ENCODE assay signal across 22 cellular contexts in genomic region chr7:43664681-43665080, GRCh38.
DNase-seq lines count a peak whose midpoint lies in the region; ATAC-seq, FAIRE-seq and TF ChIP-seq lines count a peak whose summit lies in the region.
"Had no signal": no experiment of that assay in that cellular context is flagged by ENCODE, and none has a peak within 500 bp of the region (broad histone marks: within the 10 kb centered on the region; RNA-seq: fewer than 3 reads in every experiment).

No MANE protein-coding gene starts in this region.

- H2AFZ ChIP-seq in HepG2 (ENCODE audit: low read length) = no peak overlapping the region

- BruUV-seq in HepG2 (replicated peaks; lab: Mats Ljungman, UMichigan) = no TSS peak

- ATAC-seq in HepG2 = no peak
- ATAC-seq in right lobe of liver = no peak
- no peak for ATAC-seq in GM21825 (IDR thresholded peaks at IDR 0.05; ENCODE audit: unreplicated experiment)
- ATAC-seq: activated CD8-positive, alpha-beta memory T cell treated with anti-CD3 and anti-CD28 coated beads, Interleukin-2, amount 10 ng/mL, durations not matched to agents 7 days and 5 days; gastrocnemius medialis; K562 had no signal

- DNase-seq in HepG2 (ENCODE audit: low spot score) = no peak
- no peak for DNase-seq in right lobe of liver
- peak; percentile 38 for DNase-seq in SK-N-DZ (ENCODE audit: low spot score)
- peak; percentile 67 for DNase-seq in amniotic epithelial cell (ENCODE audit: low read depth)
- no peak for DNase-seq in NCI-H2227 (lab: John Stamatoyannopoulos, UW; ENCODE audit: unreplicated experiment)
- DNase-seq in globus pallidus (ENCODE audit: low spot score) = no peak
- no peak for DNase-seq in DMS 273 (lab: John Stamatoyannopoulos, UW; ENCODE audit: unreplicated experiment)
- DNase-seq: activated CD4-positive, CD25-positive, alpha-beta regulatory T cell treated with anti-CD3 and anti-CD28 coated beads, Interleukin-2, amount 50 U/mL, for 72 hours; activated CD8-positive, alpha-beta memory T cell treated with anti-CD3 and anti-CD28 coated beads, Interleukin-2, amount 10 ng/mL, durations not matched to agents 7 days and 5 days; activated effector memory CD4-positive, alpha-beta T cell treated with anti-CD3 and anti-CD28 coated beads, Interleukin-2, amount 50 U/mL, for 16 hours; effector memory CD4-positive, alpha-beta T cell; esophagus squamous epithelium; gastrocnemius medialis; H9; islet precursor cell; NCI-H1694 treated with DMSO at 0.1 percent for 48 hours; NCI-H2171 treated with DMSO at 0.1 percent for 48 hours; NCI-H526 treated with DMSO at 0.1 percent for 48 hours; RPMI8226 had no signal

- H3K27me3 ChIP-seq in HepG2 (ENCODE audit: control insufficient read depth in 1 of 2, insufficient read depth in 2 of 2, low read length in 2 of 2) (no peaks in the 10 kb centered on the region), right lobe of liver (no peaks in the 10 kb centered on the region)
- H3K27me3 ChIP-seq: esophagus squamous epithelium, gastrocnemius medialis had no signal

- in situ Hi-C loops in HepG2 (cut with HindIII; ENCODE audit: extremely low pct_ligation_motif_present, low pct_unique_long_range_greater_than_20kb) = no loop called here

- TF ChIP-seq EP300 in HepG2 (IDR thresholded peaks at IDR 0.05; ENCODE audit: low read depth in 2 of 2, low read length in 2 of 2) = no peak
- TF ChIP-seq EP300 in HepG2 (CRISPR knock-in tag; IDR thresholded peaks at IDR 0.05; ENCODE audit: borderline replicate concordance) = no peak

- TF ChIP-seq POLR2A in HepG2 (IDR thresholded peaks at IDR 0.05; ENCODE audit: insufficient read depth in 1 of 2, low read depth in 2 of 2, low read length in 2 of 2) = no peak
- TF ChIP-seq POLR2A in right lobe of liver (IDR thresholded peaks at IDR 0.05) = no peak

- H3K9me3 ChIP-seq in HepG2 (ENCODE audit: low read length) (no peaks in the 10 kb centered on the region), right lobe of liver (no peaks in the 10 kb centered on the region)
- H3K9me3 ChIP-seq: esophagus squamous epithelium, gastrocnemius medialis had no signal

- H3K36me3 ChIP-seq in HepG2 (replicated peaks in 1 of 2; ENCODE audit: control insufficient read depth in 1 of 2, insufficient read depth in 2 of 2, low read length in 2 of 2) (no peaks in the 10 kb centered on the region), right lobe of liver (no peaks in the 10 kb centered on the region)
- H3K36me3 ChIP-seq: gastrocnemius medialis had no signal

- H4K20me1 ChIP-seq in HepG2 (ENCODE audit: insufficient read depth, low read length) = no peaks in the 10 kb centered on the region

- no peak overlapping the region for H3K4me2 ChIP-seq in HepG2 (ENCODE audit: low read depth, low read length)

- no peak for FAIRE-seq in HepG2 (lab: Jason Lieb, UNC)
- FAIRE-seq: G401.6, K562 had no signal

- WGBS in HepG2 (ENCODE audit: low lambda C conversion rate) = 0% methylated on average over 1 of the region's 1 CpG
- 30% methylated on average over 1 of the region's 1 CpG for WGBS in right lobe of liver (ENCODE audit: insufficient coverage, low coverage, low lambda C conversion rate, missing lambda C conversion rate)

- peak overlapping the region; percentile 11 for H3K27ac ChIP-seq in HepG2 (ENCODE audit: extremely low read length, insufficient read depth, low read length)
- no peak overlapping the region for H3K27ac ChIP-seq in right lobe of liver
- H3K27ac ChIP-seq: esophagus squamous epithelium, gastrocnemius medialis had no signal

- POLR2A ChIA-PET in HepG2 (lab: Yijun Ruan, JAX) = no interaction called here

- intact Hi-C loops in HepG2 (cut with micrococcal nuclease; ENCODE audit: unreplicated experiment) = loop anchor here (1.0 kb wide), 1 partner anchor 12 kb away; no protein-coding TSS in a partner anchor
- intact Hi-C loops in right lobe of liver (cut with DNase I) = no loop called here

- H3K79me2 ChIP-seq in HepG2 (ENCODE audit: insufficient read depth, low read length) = peaks cover 83% of the 10 kb centered on the region

- TF ChIP-seq CTCF in HepG2 (CRISPR knock-in tag; IDR thresholded peaks at IDR 0.05) (no peak), right lobe of liver (IDR thresholded peaks at IDR 0.05) (no peak)

- CTCF ChIA-PET in HepG2 (lab: Yijun Ruan, JAX; ENCODE audit: low intra/inter-chr PET ratio, low total read pairs) = no interaction called here

- no peak overlapping the region for H3K9ac ChIP-seq in HepG2 (ENCODE audit: insufficient read depth, low read depth, low read length)

- H3K4me3 ChIP-seq in HepG2 (replicated peaks in 1 of 3; ENCODE audit: insufficient read depth in 1 of 3, low read depth in 2 of 3, low read length in 3 of 3) (no peak overlapping the region), right lobe of liver (no peak overlapping the region)
- H3K4me3 ChIP-seq: esophagus squamous epithelium, gastrocnemius medialis, K562 had no signal

- H3K4me1 ChIP-seq in HepG2 (ENCODE audit: insufficient read depth, low read length) = peaks cover 41% of the 10 kb centered on the region
- H3K4me1 ChIP-seq in right lobe of liver = peaks cover 0 to 10% (median 0%) of the 10 kb centered on the region in 4 donors

- no peak for TF ChIP-seq RAD21 in HepG2 (CRISPR knock-in tag; IDR thresholded peaks at IDR 0.05)

TF ChIP-seq in HepG2, 621 proteins besides CTCF, POLR2A, EP300 and RAD21:
- no peak for TF ChIP-seq HDAC6 (IDR thresholded peaks at IDR 0.05; ENCODE audit: low read depth, low read length)
- TF ChIP-seq HMG20B (CRISPR knock-in tag; conservative IDR thresholded peaks at IDR 0.05) = no peak
- TF ChIP-seq GMEB2 (CRISPR knock-in tag; IDR thresholded peaks at IDR 0.05; ENCODE audit: low read depth) = no peak
- TF ChIP-seq ZNF781 (CRISPR knock-in tag; IDR thresholded peaks at IDR 0.05; ENCODE audit: borderline replicate concordance, not compliant biosample characterization) = no peak
- no peak for TF ChIP-seq PAWR (CRISPR knock-in tag; IDR thresholded peaks at IDR 0.05; ENCODE audit: borderline replicate concordance)

Comparison
In these comparisons a context has a peak if more than half of its experiments do, and no peak if none do; other contexts are left out.
1. DNase-seq: peak in SK-N-DZ (single experiment) and amniotic epithelial cell (single experiment); none in HepG2 (single experiment), right lobe of liver (0 of 3), NCI-H2227 (single experiment), globus pallidus (single experiment) and DMS 273 (single experiment).